26 cellular contexts compared by ENCODE assay signal in the genomic region with DNA sequence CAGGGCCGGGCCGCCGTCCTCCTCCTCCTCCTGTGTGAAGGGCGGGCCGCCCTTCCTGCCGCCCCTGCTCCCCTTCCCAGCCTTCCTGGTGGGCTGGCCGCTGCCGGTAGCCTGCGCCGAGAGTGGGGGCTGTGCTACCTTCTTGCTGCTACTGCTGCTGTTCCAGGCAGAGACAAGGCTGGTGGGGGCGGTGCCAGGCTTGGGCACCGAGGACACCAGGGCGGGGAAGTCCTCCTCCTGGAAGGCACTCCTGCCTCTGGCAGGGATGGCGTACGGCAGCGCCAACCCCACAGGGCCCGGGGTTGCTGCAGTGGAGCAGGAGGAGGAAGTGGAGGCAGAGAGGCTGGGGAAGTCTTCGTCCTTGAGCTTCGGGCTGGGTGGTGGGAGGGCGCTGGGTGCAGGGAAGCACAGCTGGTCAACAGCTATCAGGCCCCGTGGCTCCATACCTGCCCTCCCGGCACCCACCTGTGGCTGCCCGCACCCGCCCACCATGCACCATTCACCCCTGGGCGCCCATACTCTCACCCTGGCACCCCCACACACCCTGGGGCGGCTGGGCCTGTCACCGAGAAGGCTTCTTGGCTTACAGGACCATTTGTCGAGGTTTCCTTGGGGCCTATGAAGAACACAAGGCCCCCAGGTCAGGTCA. TPM values are rescaled to one million over a fixed set of nuclear protein-coding genes. Genes with fewer than 3 reads are reported as not detected.
DNase-seq lines count a peak whose midpoint lies in the region; ATAC-seq, FAIRE-seq and TF ChIP-seq lines count a peak whose summit lies in the region.
"Had no signal": no experiment of that assay in that cellular context is flagged by ENCODE, and none has a peak within 500 bp of the region (broad histone marks: within the 10 kb centered on the region; RNA-seq: fewer than 3 reads in every experiment).

No MANE protein-coding gene starts in this region.

- H3K27me3 ChIP-seq in BE2C = no peaks in the 10 kb centered on the region

- DNase-seq in BE2C (peak; percentile 10), kidney (peak; percentile 81)
- DNase-seq: 8988T; AML-193; Calu3; CD8-positive, alpha-beta memory T cell; DMS153; GOT3; HCEC 1CT; IMR-90; NCI-H1105; NCI-H146; NCI-H2029; NCI-H226; NCI-H510A treated with DMSO at 0.1 percent for 48 hours; NCI-H774 had no signal

- FAIRE-seq in kidney (lab: Jason Lieb, UNC) = no peak
- FAIRE-seq: GM12892, GM18507, HTR-8/SVneo had no signal

- H3K4me1 ChIP-seq in BE2C = peaks cover 10% of the 10 kb centered on the region
- peaks cover 0 to 13% of the 10 kb centered on the region in 2 donors for H3K4me1 ChIP-seq in kidney (ENCODE audit: control insufficient read depth in 1 of 2, insufficient read depth in 1 of 2, low read depth in 1 of 2, low read length in 2 of 2)

- intact Hi-C loops in kidney (cut with DNase I) = no loop called here

- H3K27ac ChIP-seq in kidney (ENCODE audit: low read depth in 2 of 2, low read length in 2 of 2) = no peak overlapping the region
- H3K27ac ChIP-seq: C4-2B had no signal

- ATAC-seq in activated CD4-positive, CD25-positive, alpha-beta regulatory T cell treated with anti-CD3 and anti-CD28 coated beads, Interleukin-2, amount 50 U/mL, for 24 hours = no peak
- ATAC-seq in HG03354 (IDR thresholded peaks at IDR 0.05; ENCODE audit: poor library complexity, severe bottlenecking, unreplicated experiment) = no peak
- ATAC-seq: Panc1, SK-N-SH treated with all-trans-retinoic acid at 6 μM for 48 hours had no signal

- H3K9ac ChIP-seq in kidney (ENCODE audit: low read length in 2 of 2) = no peak overlapping the region

- TF ChIP-seq CTCF in BE2C (IDR thresholded peaks at IDR 0.05; ENCODE audit: low read depth, low read length) (no peak), kidney (IDR thresholded peaks at IDR 0.05; ENCODE audit: borderline replicate concordance, extremely low read depth, insufficient read depth) (no peak)

- H3K9me3 ChIP-seq in BE2C = no peaks in the 10 kb centered on the region
- no peaks in the 10 kb centered on the region for H3K9me3 ChIP-seq in kidney (ENCODE audit: control insufficient read depth in 1 of 2, low read length in 2 of 2)

- H3K36me3 ChIP-seq in BE2C (peaks cover 84% of the 10 kb centered on the region), kidney (ENCODE audit: control insufficient read depth in 1 of 2, insufficient read depth in 2 of 2, low read length in 2 of 2) (peaks cover 14 to 33% of the 10 kb centered on the region in 2 donors)

- H3K4me3 ChIP-seq in BE2C (ENCODE audit: low read depth, low read length) (no peak overlapping the region), kidney (ENCODE audit: low read length in 2 of 2) (no peak overlapping the region)

RNA-seq across cellular contexts. Expression of gene ZNF598, which starts 9.6 kb away (rescaled TPM):
- 245 TPM for polyA plus RNA-seq in BE2C (2012; ENCODE audit: insufficient read depth, insufficient read length, low read depth)
- 34.9 TPM for total RNA-seq in kidney
- polyA plus RNA-seq in kidney (ENCODE audit: insufficient read depth, low read depth, low replicate concordance) = 14.3 TPM

RNA-seq across cellular contexts. Expression of gene SYNGR3, which starts 10.2 kb away (rescaled TPM):
- 10.0 TPM for polyA plus RNA-seq in BE2C (2012; ENCODE audit: insufficient read depth, insufficient read length, low read depth)
- 2.2 TPM for total RNA-seq in kidney
- polyA plus RNA-seq in kidney (ENCODE audit: insufficient read depth, low read depth, low replicate concordance) = 4.6 TPM

RNA-seq across cellular contexts. Expression of gene GFER, which starts 16.0 kb away (rescaled TPM):
- 149 TPM for polyA plus RNA-seq in BE2C (2012; ENCODE audit: insufficient read depth, insufficient read length, low read depth)
- 25.0 TPM for total RNA-seq in kidney
- polyA plus RNA-seq in kidney (ENCODE audit: insufficient read depth, low read depth, low replicate concordance) = 45.6 TPM

RNA-seq across cellular contexts. Expression of gene NOXO1, which starts 18.7 kb away (rescaled TPM):
- 1.8 TPM for polyA plus RNA-seq in BE2C (2012; ENCODE audit: insufficient read depth, insufficient read length, low read depth)
- 0.57 TPM for total RNA-seq in kidney
- polyA plus RNA-seq in kidney (ENCODE audit: insufficient read depth, low read depth, low replicate concordance) = 0.58 TPM
- total RNA-seq: G401, IMR-90 had no signal
- polyA plus RNA-seq: AG04450; CD8-positive, alpha-beta memory T cell had no signal

RNA-seq across cellular contexts. Expression of gene NPW, which starts 19.6 kb away (rescaled TPM):
- not detected for polyA plus RNA-seq in BE2C (2012; ENCODE audit: insufficient read depth, insufficient read length, low read depth)
- total RNA-seq in kidney = not detected
- not detected for polyA plus RNA-seq in kidney (ENCODE audit: insufficient read depth, low read depth, low replicate concordance)
- total RNA-seq: G401 had no signal
- polyA plus RNA-seq: CD8-positive, alpha-beta memory T cell had no signal
